Comparison of ENCODE assay signal across 8 cellular contexts in the genomic region with DNA sequence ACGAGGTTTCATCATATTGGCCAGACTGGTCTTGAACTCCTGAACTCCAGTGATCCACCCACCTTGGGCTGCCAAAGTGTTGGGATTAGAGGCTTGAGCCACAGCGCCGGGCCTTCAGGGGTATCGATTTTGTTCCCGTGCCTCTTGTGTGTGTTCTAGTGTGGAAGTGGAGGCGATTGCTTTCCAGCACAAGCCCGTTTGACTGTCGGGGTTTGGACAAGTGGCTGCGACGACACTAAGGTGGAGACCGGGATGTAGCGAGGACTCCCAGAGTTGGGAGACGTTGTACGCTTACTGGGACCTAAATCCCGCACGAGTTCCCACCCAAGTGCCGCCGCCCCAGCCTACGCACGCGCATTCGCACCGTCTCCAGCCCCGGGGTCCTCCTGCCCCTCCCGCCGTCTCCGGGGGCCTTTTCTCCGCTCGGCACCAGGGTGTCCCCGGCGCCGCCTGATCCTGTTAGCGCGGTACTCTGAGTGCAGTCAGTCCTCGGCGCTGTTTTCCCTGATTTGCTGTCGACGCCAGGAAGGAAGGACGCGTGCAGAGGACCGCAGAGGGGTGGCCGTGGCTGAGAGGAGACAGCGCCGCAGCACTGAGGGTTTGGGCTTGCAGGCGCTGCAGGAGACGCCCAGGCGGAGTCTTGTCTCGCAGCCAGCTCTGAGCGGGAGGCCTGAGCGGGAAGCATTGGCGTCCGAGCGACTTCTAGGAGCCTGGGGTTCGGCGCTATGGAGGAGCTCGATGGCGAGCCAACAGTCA. TPM values are rescaled to one million over a fixed set of nuclear protein-coding genes. Genes with fewer than 3 reads are reported as not detected.
DNase-seq lines count a peak whose midpoint lies in the region; ATAC-seq and TF ChIP-seq lines count a peak whose summit lies in the region.

A gene with protein sequence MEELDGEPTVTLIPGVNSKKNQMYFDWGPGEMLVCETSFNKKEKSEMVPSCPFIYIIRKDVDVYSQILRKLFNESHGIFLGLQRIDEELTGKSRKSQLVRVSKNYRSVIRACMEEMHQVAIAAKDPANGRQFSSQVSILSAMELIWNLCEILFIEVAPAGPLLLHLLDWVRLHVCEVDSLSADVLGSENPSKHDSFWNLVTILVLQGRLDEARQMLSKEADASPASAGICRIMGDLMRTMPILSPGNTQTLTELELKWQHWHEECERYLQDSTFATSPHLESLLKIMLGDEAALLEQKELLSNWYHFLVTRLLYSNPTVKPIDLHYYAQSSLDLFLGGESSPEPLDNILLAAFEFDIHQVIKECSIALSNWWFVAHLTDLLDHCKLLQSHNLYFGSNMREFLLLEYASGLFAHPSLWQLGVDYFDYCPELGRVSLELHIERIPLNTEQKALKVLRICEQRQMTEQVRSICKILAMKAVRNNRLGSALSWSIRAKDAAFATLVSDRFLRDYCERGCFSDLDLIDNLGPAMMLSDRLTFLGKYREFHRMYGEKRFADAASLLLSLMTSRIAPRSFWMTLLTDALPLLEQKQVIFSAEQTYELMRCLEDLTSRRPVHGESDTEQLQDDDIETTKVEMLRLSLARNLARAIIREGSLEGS (plus strand): TSS at position 643 of the 756 bp plus-strand sequence. CDS start 83 bp downstream, at position 726.

- WGBS in right lobe of liver (ENCODE audit: insufficient coverage, low coverage, low lambda C conversion rate, missing lambda C conversion rate), result 0% methylated on average over 8 of the region's 57 CpGs

- peak within 1 kb of the TSS; percentile 94 to 100 (median 99) for H3K27ac ChIP-seq in dorsolateral prefrontal cortex
- H3K27ac ChIP-seq in right lobe of liver, result peak within 1 kb of the TSS; percentile 96 to 99 (median 98)

- no peaks in the 10 kb centered on the region for H3K27me3 Mint-ChIP-seq in activated CD4-positive, alpha-beta memory T cell treated with anti-CD3 and anti-CD28 coated beads for 36 hours

- H3K27ac Mint-ChIP-seq in activated CD4-positive, alpha-beta memory T cell treated with anti-CD3 and anti-CD28 coated beads for 36 hours, result peak within 1 kb of the TSS; percentile 89

- H3K4me3 Mint-ChIP-seq in activated CD4-positive, alpha-beta memory T cell treated with anti-CD3 and anti-CD28 coated beads for 36 hours, result peak within 1 kb of the TSS; percentile 81

- TF ChIP-seq POLR2A in right lobe of liver (IDR thresholded peaks at IDR 0.05), result peak; percentile 72

- H3K4me1 Mint-ChIP-seq in activated CD4-positive, alpha-beta memory T cell treated with anti-CD3 and anti-CD28 coated beads for 36 hours (ENCODE audit: low read depth), result peaks cover 18% of the 10 kb centered on the region

- H3K36me3 Mint-ChIP-seq in activated CD4-positive, alpha-beta memory T cell treated with anti-CD3 and anti-CD28 coated beads for 36 hours, result peaks cover 14% of the 10 kb centered on the region

- no peaks in the 10 kb centered on the region for H3K9me3 Mint-ChIP-seq in activated CD4-positive, alpha-beta memory T cell treated with anti-CD3 and anti-CD28 coated beads for 36 hours

- CTCF ChIA-PET in activated CD4-positive, alpha-beta memory T cell treated with anti-CD3 and anti-CD28 coated beads for 36 hours (lab: Charles Lee), result interaction anchor here (0.5 to 8.8 kb wide), 12 partner anchors 8 to 245 kb away, joined by 3 to 247 read pairs (median 4); partner anchors contain the start of genes ARMC7 and MIF4GD

- H3K4me1 ChIP-seq in right lobe of liver, result peaks cover 0 to 28% (median 3%) of the 10 kb centered on the region in 4 donors

- POLR2A ChIA-PET in activated CD4-positive, alpha-beta memory T cell treated with anti-CD3 and anti-CD28 coated beads for 36 hours (lab: Charles Lee), result interaction anchor here (0.5 to 2.4 kb wide), 13 partner anchors 18 to 285 kb away, joined by 3 to 9 read pairs (median 4); partner anchors contain the start of genes ATP5PD, GGA3, KCTD2 and MIF4GD

- ATAC-seq in GM19328 (IDR thresholded peaks at IDR 0.05; ENCODE audit: unreplicated experiment) (peak; percentile 66), right lobe of liver (peak; percentile 91 to 95 (median 92))

- TF ChIP-seq CTCF in dorsolateral prefrontal cortex (IDR thresholded peaks at IDR 0.05 in 54 of 56, conservative IDR thresholded peaks at IDR 0.05 in 2 of 56; ENCODE audit: low read depth in 1 of 56, partially characterized antibody in 56 of 56) (peak in 26 of 56 donors; percentile 8 to 51 (median 22)), right lobe of liver (IDR thresholded peaks at IDR 0.05) (no peak)

- peak; percentile 94 for DNase-seq in Ammon's horn (ENCODE audit: low spot score)
- DNase-seq in HK-2 (ENCODE audit: unreplicated experiment), result peak; percentile 97
- peak; percentile 94 for DNase-seq in NCI-H82 treated with DMSO at 0.1 percent for 48 hours (lab: John Stamatoyannopoulos, UW; ENCODE audit: unreplicated experiment)
- DNase-seq in activated CD4-positive, alpha-beta memory T cell treated with anti-CD3 and anti-CD28 coated beads for 36 hours, result peak; percentile 95
- DNase-seq in dorsolateral prefrontal cortex, result peak; percentile 80 to 97 (median 89)
- DNase-seq in right lobe of liver, result peak; percentile 93 to 95 (median 94)
- DNase-seq in stimulated activated CD4-positive, alpha-beta T cell treated with anti-CD3 and anti-CD28 coated beads, Interleukin-4, amount 100 ng/mL, for 24 hours, result peak; percentile 94

- H3K36me3 ChIP-seq in right lobe of liver, result peaks cover 0 to 17% (median 3%) of the 10 kb centered on the region in 4 donors

- H3K9me3 ChIP-seq in right lobe of liver, result no peaks in the 10 kb centered on the region

- intact Hi-C loops in activated CD4-positive, alpha-beta memory T cell treated with anti-CD3 and anti-CD28 coated beads for 36 hours (cut with micrococcal nuclease), result loop anchor here (1.0 to 5.0 kb wide), 3 partner anchors 22 to 84 kb away; partner anchors contain the start of genes GGA3, MRPS7, SLC25A19 and SUMO2
- intact Hi-C loops in dorsolateral prefrontal cortex (cut with DNase I), result loop anchor here (1.0 to 10.0 kb wide), 2 partner anchors 22 to 170 kb away; no protein-coding TSS in a partner anchor
- intact Hi-C loops in right lobe of liver (cut with DNase I), result loop anchor here in 1 of 2 donors (10.0 kb wide), 1 partner anchor 90 kb away; no protein-coding TSS in a partner anchor

- H3K27me3 ChIP-seq in dorsolateral prefrontal cortex (no peaks in the 10 kb centered on the region), right lobe of liver (no peaks in the 10 kb centered on the region)

- H3K4me3 ChIP-seq in dorsolateral prefrontal cortex, result peak within 1 kb of the TSS; percentile 68 to 100 (median 94)
- peak within 1 kb of the TSS; percentile 72 to 99 (median 81) for H3K4me3 ChIP-seq in right lobe of liver

RNA-seq across cellular contexts. Expression of the gene that starts here (rescaled TPM):
- 100 to 1,000 TPM; 125 to 132 TPM for total RNA-seq in activated CD4-positive, alpha-beta memory T cell treated with anti-CD3 and anti-CD28 coated beads for 36 hours
- total RNA-seq in dorsolateral prefrontal cortex (10 to 100 TPM; 31.2 to 80.8 (median 50.2) TPM), right lobe of liver (10 to 100 TPM; 15.3 to 32.8 (median 25.9) TPM)

Comparison
In these comparisons a context has a peak if more than half of its experiments do, and no peak if none do; other contexts are left out.
1. Peak in every context shown above with its lines: DNase-seq, ATAC-seq, H3K4me3 ChIP-seq and H3K27ac ChIP-seq.